In genomic region chr11:64183890-64184289, GRCh38 we compare ENCODE assay signal across 13 cellular contexts. TPM values are rescaled to one million over a fixed set of nuclear protein-coding genes. Genes with fewer than 3 reads are reported as not detected.
DNase-seq lines count a peak whose midpoint lies in the region; ATAC-seq, FAIRE-seq and TF ChIP-seq lines count a peak whose summit lies in the region.
"Had no signal": no experiment of that assay in that cellular context is flagged by ENCODE, and none has a peak within 500 bp of the region (broad histone marks: within the 10 kb centered on the region; RNA-seq: fewer than 3 reads in every experiment).

No MANE protein-coding gene starts in this region.

- DNase-seq in SK-N-SH = no peak
- no peak for DNase-seq in GM12878 (ENCODE audit: low read depth, low spot score)
- DNase-seq in nephron progenitor cell = no peak
- no peak for DNase-seq in NCI-H774 (lab: John Stamatoyannopoulos, UW)
- no peak for DNase-seq in NOMO-1 (lab: John Stamatoyannopoulos, UW; ENCODE audit: unreplicated experiment in 2 of 2)
- DNase-seq: DMS79, left colon, NCI-H226, upper lobe of right lung had no signal

- H3K4me2 ChIP-seq in SK-N-SH (peak overlapping the region; percentile 83), GM12878 (ENCODE audit: control insufficient read depth, insufficient read depth) (peak overlapping the region; percentile 98)

- H4K20me1 ChIP-seq in SK-N-SH (ENCODE audit: insufficient read depth) (peaks cover 6% of the 10 kb centered on the region; the same call in 1 of the 2 replicates), GM12878 (ENCODE audit: control insufficient read depth, insufficient read depth) (peaks cover 3% of the 10 kb centered on the region; the same call in 1 of the 2 replicates)

- CTCF ChIA-PET in SK-N-SH (lab: Yijun Ruan, JAX) (interaction anchor here (2.7 kb wide), 1 partner anchor 117 kb away, joined by 9 read pairs; no protein-coding TSS in a partner anchor), GM12878 (lab: Yijun Ruan, JAX) (interaction anchor here (0.8 to 2.1 kb wide), 3 partner anchors 68 to 183 kb away, joined by 4 to 9 read pairs (median 7); partner anchors contain the start of genes PRDX5 and TRMT112)

- ATAC-seq in SK-N-SH treated with all-trans-retinoic acid at 6 μM for 48 hours = no peak
- no peak for ATAC-seq in GM12878
- ATAC-seq in GM18858 (IDR thresholded peaks at IDR 0.05; ENCODE audit: unreplicated experiment) = no peak
- ATAC-seq: left colon, upper lobe of right lung had no signal

- H3K27me3 ChIP-seq in SK-N-SH (ENCODE audit: insufficient read depth) (no peaks in the 10 kb centered on the region), HUES64 (ENCODE audit: insufficient read depth, low read length) (no peaks in the 10 kb centered on the region), GM12878 (replicated peaks in 1 of 2; ENCODE audit: control insufficient read depth in 2 of 2, insufficient read depth in 2 of 2, low read length in 1 of 2) (no peaks in the 10 kb centered on the region)
- H3K27me3 ChIP-seq: upper lobe of right lung had no signal

- RAD21 ChIA-PET in GM12878 (lab: Charles Lee; ENCODE audit: unreplicated experiment) = interaction anchor here (0.9 to 2.5 kb wide), 3 partner anchors 22 to 198 kb away, joined by 3 to 32 read pairs (median 3); partner anchors contain the start of gene FERMT3

- TF ChIP-seq RAD21 in SK-N-SH (IDR thresholded peaks at IDR 0.05; ENCODE audit: low read length) (no peak), GM12878 (IDR thresholded peaks at IDR 0.05; ENCODE audit: insufficient read depth, low read depth, low read length) (no peak)

- BruUV-seq in GM12878 (replicated peaks; lab: Mats Ljungman, UMichigan) = no TSS peak

- peaks cover 45% of the 10 kb centered on the region for H3K4me1 Mint-ChIP-seq in nephron progenitor cell

- peak overlapping the region; percentile 42 for H3K4me3 Mint-ChIP-seq in nephron progenitor cell

- peaks cover 0 to 6% of the 10 kb centered on the region in 2 experiments for H3K36me3 ChIP-seq in SK-N-SH (replicated peaks in 1 of 2; ENCODE audit: control insufficient read depth in 1 of 2, insufficient read depth in 2 of 2, low read length in 1 of 2)
- peaks cover 17% of the 10 kb centered on the region for H3K36me3 ChIP-seq in HUES64 (ENCODE audit: insufficient read depth, low read length)
- H3K36me3 ChIP-seq in GM12878 (ENCODE audit: control insufficient read depth in 2 of 2, insufficient read depth in 2 of 2, low read length in 1 of 2) = no peaks in the 10 kb centered on the region
- H3K36me3 ChIP-seq: prostate gland, upper lobe of right lung had no signal

- SMC1A ChIA-PET in GM12878 (lab: Charles Lee; ENCODE audit: uncharacterized antibody, unreplicated experiment) = no interaction called here

- no peaks in the 10 kb centered on the region for H3K9me2 ChIP-seq in SK-N-SH

- H3K79me2 ChIP-seq in SK-N-SH (ENCODE audit: insufficient read depth) (peaks cover 39% of the 10 kb centered on the region), GM12878 (ENCODE audit: control insufficient read depth, insufficient read depth, low read length) (peaks cover 22% of the 10 kb centered on the region)

- no peaks in the 10 kb centered on the region for H3K27me3 Mint-ChIP-seq in nephron progenitor cell (ENCODE audit: low read depth, poor library complexity)

- H3K4me1 ChIP-seq in SK-N-SH (ENCODE audit: control insufficient read depth in 1 of 2, insufficient read depth in 2 of 2, low read depth in 1 of 2, low read length in 1 of 2) = peaks cover 14 to 31% of the 10 kb centered on the region in 2 experiments; a peak in 3 of 4 replicates
- H3K4me1 ChIP-seq in HUES64 (ENCODE audit: insufficient read depth, low read length) = peaks cover 10% of the 10 kb centered on the region
- peaks cover 20% of the 10 kb centered on the region for H3K4me1 ChIP-seq in GM12878 (ENCODE audit: control insufficient read depth, insufficient read depth, low read length)
- H3K4me1 ChIP-seq: prostate gland had no signal

- peak overlapping the region in 1 of 2 experiments; percentile 23; a peak in 1 of 4 replicates for H3K27ac ChIP-seq in SK-N-SH (ENCODE audit: low read depth in 2 of 2, low read length in 1 of 2)
- H3K27ac ChIP-seq in HUES64 (ENCODE audit: low read depth, low read length) = no peak overlapping the region
- H3K27ac ChIP-seq in GM12878 (ENCODE audit: control insufficient read depth, insufficient read depth) = peak overlapping the region; percentile 33; the same call in 1 of the 2 replicates

- no peak overlapping the region for H2AFZ ChIP-seq in SK-N-SH (ENCODE audit: low read depth)
- no peak overlapping the region for H2AFZ ChIP-seq in GM12878 (ENCODE audit: control insufficient read depth, low read depth, low read length)

- H3K9me3 Mint-ChIP-seq in nephron progenitor cell = no peaks in the 10 kb centered on the region

- H3K36me3 Mint-ChIP-seq in nephron progenitor cell (ENCODE audit: low read depth) = peaks cover 11% of the 10 kb centered on the region

- TF ChIP-seq CTCF in SK-N-SH (IDR thresholded peaks at IDR 0.05) (no peak), GM12878 (IDR thresholded peaks at IDR 0.05 in 2 of 3, conservative IDR thresholded peaks at IDR 0.05 in 1 of 3; ENCODE audit: control insufficient read depth in 2 of 3, extremely low read depth in 1 of 3, insufficient read depth in 1 of 3, low read depth in 3 of 3, low read length in 3 of 3) (no peak), nephron progenitor cell (IDR thresholded peaks at IDR 0.05) (no peak)

- no peak for FAIRE-seq in GM12878 (lab: Jason Lieb, UNC)

- no peak for TF ChIP-seq POLR2A in GM12878 (IDR thresholded peaks at IDR 0.05; ENCODE audit: low read depth, low read length)

- no peak overlapping the region for H3K4me3 ChIP-seq in SK-N-SH (ENCODE audit: low read depth in 2 of 2, low read length in 1 of 2)
- H3K4me3 ChIP-seq in HUES64 (ENCODE audit: low read length) = 0 out of 2 replicates have a peak overlapping the region, but pooled peaks have one; percentile 81
- peak overlapping the region; percentile 80; the same call in 1 of the 2 replicates for H3K4me3 ChIP-seq in GM12878

- H3K9ac ChIP-seq in SK-N-SH = no peak overlapping the region
- no peak overlapping the region for H3K9ac ChIP-seq in HUES64 (ENCODE audit: low read depth, low read length)
- H3K9ac ChIP-seq in GM12878 (ENCODE audit: control insufficient read depth, insufficient read depth, low read length) = peak overlapping the region; percentile 7; the same call in 1 of the 2 replicates

- TF ChIP-seq EP300 in SK-N-SH (IDR thresholded peaks at IDR 0.05; ENCODE audit: borderline replicate concordance in 1 of 2, low read depth in 1 of 2, low read length in 1 of 2) (no peak), GM12878 (IDR thresholded peaks at IDR 0.05; ENCODE audit: borderline replicate concordance in 1 of 2, control insufficient read depth in 1 of 2, low read depth in 2 of 2, low read length in 2 of 2) (no peak)

- intact Hi-C loops in GM12878 (cut with micrococcal nuclease; ENCODE audit: unreplicated experiment) = no loop called here

- peak overlapping the region; percentile 57 for H3K27ac Mint-ChIP-seq in nephron progenitor cell

- in situ Hi-C loops in GM12878 (cut with MboI) = no loop called here

- no peaks in the 10 kb centered on the region for H3K9me3 ChIP-seq in SK-N-SH
- no peaks in the 10 kb centered on the region for H3K9me3 ChIP-seq in HUES64 (ENCODE audit: insufficient read depth, low read depth, low read length)
- no peaks in the 10 kb centered on the region for H3K9me3 ChIP-seq in GM12878 (replicated peaks; ENCODE audit: control insufficient read depth, insufficient read depth, low read length)
- H3K9me3 ChIP-seq: prostate gland, upper lobe of right lung had no signal

- WGBS in SK-N-SH (ENCODE audit: low lambda C conversion rate) = 93% methylated on average over 7 of the region's 7 CpGs
- 85% methylated on average over 7 of the region's 7 CpGs for WGBS in HUES64
- 76% methylated on average over 6 of the region's 7 CpGs for WGBS in GM12878 (ENCODE audit: insufficient coverage, insufficient replicate concordance, low lambda C conversion rate, missing lambda C conversion rate)

- POLR2A ChIA-PET in SK-N-SH (lab: Yijun Ruan, JAX) (interaction anchor here (0.6 kb wide), 2 partner anchors 257 to 1303 kb away, joined by 3 read pairs; no protein-coding TSS in a partner anchor), GM12878 (lab: Charles Lee) (interaction anchor here (0.5 to 6.4 kb wide), 5 partner anchors 22 to 1387 kb away, joined by 3 to 68 read pairs (median 6); partner anchors contain the start of genes FERMT3, NUDT22 and TRPT1)

- peaks cover 22% of the 10 kb centered on the region for H3F3A ChIP-seq in SK-N-SH (replicated peaks; ENCODE audit: insufficient read depth)

RNA-seq across cellular contexts. Expression of gene STIP1, which starts 2.1 kb away (rescaled TPM):
- polyA plus RNA-seq in SK-N-SH (2012; rRNA removed) = 163 TPM in 2 replicates
- polyA plus RNA-seq in SK-N-SH (2012; cell fraction: cytosol; rRNA removed) = 133 and 154 TPM in 2 replicates
- 146 and 203 TPM in 2 replicates for polyA plus RNA-seq in SK-N-SH (2012; cell fraction: nucleus; rRNA removed)
- polyA plus RNA-seq in HUES64 (2013, experiment 1 of 2) = 262 TPM
- polyA plus RNA-seq in HUES64 (2013, experiment 2 of 2) = 239 TPM
- total RNA-seq in GM12878 (2013; cell fraction: nucleolus; rRNA removed) = 99.1 and 123 TPM in 2 replicates
- total RNA-seq in GM12878 (2014; rRNA removed) = 173 and 183 TPM in 2 replicates
- 167 and 186 TPM in 2 replicates for total RNA-seq in GM12878 (2014; rRNA removed; fragmentation: Illumina TruSeq; extraction: Trizol)
- 185 and 196 TPM in 2 replicates for total RNA-seq in GM12878 (2021)
- 78.6 TPM for polyA plus RNA-seq in GM12878 (2011; ENCODE audit: low read depth)
- 152 and 216 TPM in 2 replicates for polyA plus RNA-seq in GM12878 (2011; rRNA removed)
- 152 and 158 TPM in 2 replicates for polyA plus RNA-seq in GM12878 (2011; cell fraction: cytosol; rRNA removed)
- polyA plus RNA-seq in GM12878 (2011; cell fraction: nucleus; rRNA removed) = 128 and 194 TPM in 2 replicates
- polyA plus RNA-seq in GM12878 (2012) = 83.8 and 88.3 TPM in 2 replicates
- 205 and 213 TPM in 2 replicates for polyA plus RNA-seq in GM12878 (2014; fragmentation: Illumina TruSeq; extraction: Trizol)
- 10 to 100 TPM; 25.2 to 31.5 TPM for polyA plus RNA-seq in GM12878 (2014; fragmentation: Nextera tagmentation; extraction: Ambion mirVana)
- polyA plus RNA-seq in GM12878 (2014; rRNA removed) = 176 and 193 TPM in 2 replicates
- 100 to 1,000 TPM; 274 to 291 TPM for polyA plus RNA-seq in GM12878 (2016; fragmentation: Nextera tagmentation; extraction: Ambion mirVana)
- 164 and 250 TPM in 2 replicates for polyA minus RNA-seq in GM12878 (2011; rRNA and poly(A)+ RNA removed)
- polyA minus RNA-seq in GM12878 (2011; cell fraction: cytosol; rRNA and poly(A)+ RNA removed) = 80.9 and 104 TPM in 2 replicates
- polyA minus RNA-seq in GM12878 (2011; cell fraction: nucleus; rRNA and poly(A)+ RNA removed) = 66.7 and 118 TPM in 2 replicates

RNA-seq across cellular contexts. Expression of gene MACROD1, which starts 18.0 kb away (rescaled TPM):
- polyA plus RNA-seq in SK-N-SH (2012; rRNA removed) (48.3 and 49.1 TPM in 2 replicates), GM12878 (2011; rRNA removed) (1.4 and 1.5 TPM in 2 replicates), GM12878 (2014; fragmentation: Illumina TruSeq; extraction: Trizol) (2.7 and 5.7 TPM in 2 replicates), GM12878 (2014; fragmentation: Nextera tagmentation; extraction: Ambion mirVana) (1 to 10 TPM in 1 of 2 experiments, not detected in 1; 1.2 TPM), GM12878 (2014; rRNA removed) (14.1 and 22.7 TPM in 2 replicates), GM12878 (2016; fragmentation: Nextera tagmentation; extraction: Ambion mirVana) (10 to 100 TPM in 1 of 2 experiments, 1 to 10 TPM in 1; 8.6 to 11.3 TPM)
- polyA plus RNA-seq in SK-N-SH (2012; cell fraction: cytosol; rRNA removed) = 30.5 and 43.7 TPM in 2 replicates
- polyA plus RNA-seq in SK-N-SH (2012; cell fraction: nucleus; rRNA removed) = 84.7 and 105 TPM in 2 replicates
- 5.2 TPM for polyA plus RNA-seq in HUES64 (2013, experiment 1 of 2)
- 16.1 TPM for polyA plus RNA-seq in HUES64 (2013, experiment 2 of 2)
- total RNA-seq in GM12878 (2013; cell fraction: nucleolus; rRNA removed) = 5.7 and 6.1 TPM in 2 replicates
- total RNA-seq in GM12878 (2014; rRNA removed) (13.6 and 15.6 TPM in 2 replicates), GM12878 (2014; rRNA removed; fragmentation: Illumina TruSeq; extraction: Trizol) (9.0 and 11.3 TPM in 2 replicates), GM12878 (2021) (12.3 and 15.7 TPM in 2 replicates)
- 1.4 TPM for polyA plus RNA-seq in GM12878 (2011; ENCODE audit: low read depth)
- 2.1 and 2.5 TPM in 2 replicates for polyA plus RNA-seq in GM12878 (2011; cell fraction: cytosol; rRNA removed)
- polyA plus RNA-seq in GM12878 (2011; cell fraction: nucleus; rRNA removed) = 6.0 and 8.8 TPM in 2 replicates
- 4.9 and 6.1 TPM in 2 replicates for polyA plus RNA-seq in GM12878 (2012)
- polyA minus RNA-seq in GM12878 (2011; rRNA and poly(A)+ RNA removed) = 0.37 and 2.6 TPM in 2 replicates
- 3.5 and 6.4 TPM in 2 replicates for polyA minus RNA-seq in GM12878 (2011; cell fraction: cytosol; rRNA and poly(A)+ RNA removed)
- 2.2 and 2.4 TPM in 2 replicates for polyA minus RNA-seq in GM12878 (2011; cell fraction: nucleus; rRNA and poly(A)+ RNA removed)

RNA-seq across cellular contexts. Expression of gene FERMT3, which starts 22.6 kb away (rescaled TPM):
- polyA plus RNA-seq in SK-N-SH (2012; rRNA removed) (1.2 and 1.4 TPM in 2 replicates), GM12878 (2011; rRNA removed) (24.2 and 86.8 TPM in 2 replicates), GM12878 (2014; fragmentation: Illumina TruSeq; extraction: Trizol) (6.8 and 49.0 TPM in 2 replicates), GM12878 (2014; fragmentation: Nextera tagmentation; extraction: Ambion mirVana) (1 to 10 TPM; 2.0 to 9.2 TPM), GM12878 (2014; rRNA removed) (141 and 191 TPM in 2 replicates), GM12878 (2016; fragmentation: Nextera tagmentation; extraction: Ambion mirVana) (100 to 1,000 TPM; 198 to 207 TPM)
- 0.19 and 0.31 TPM in 2 replicates for polyA plus RNA-seq in SK-N-SH (2012; cell fraction: cytosol; rRNA removed)
- polyA plus RNA-seq in SK-N-SH (2012; cell fraction: nucleus; rRNA removed) = 5.5 and 7.4 TPM in 2 replicates
- polyA plus RNA-seq in HUES64 (2013, experiment 1 of 2) = 0.90 TPM
- polyA plus RNA-seq in HUES64 (2013, experiment 2 of 2) = 0.63 TPM
- total RNA-seq in GM12878 (2013; cell fraction: nucleolus; rRNA removed) = 61.4 and 74.8 TPM in 2 replicates
- total RNA-seq in GM12878 (2014; rRNA removed) (122 and 145 TPM in 2 replicates), GM12878 (2014; rRNA removed; fragmentation: Illumina TruSeq; extraction: Trizol) (44.4 and 47.3 TPM in 2 replicates), GM12878 (2021) (192 and 211 TPM in 2 replicates)
- 57.0 TPM for polyA plus RNA-seq in GM12878 (2011; ENCODE audit: low read depth)
- polyA plus RNA-seq in GM12878 (2011; cell fraction: cytosol; rRNA removed) = 97.0 and 110 TPM in 2 replicates
- polyA plus RNA-seq in GM12878 (2011; cell fraction: nucleus; rRNA removed) = 329 and 373 TPM in 2 replicates
- 92.1 and 115 TPM in 2 replicates for polyA plus RNA-seq in GM12878 (2012)
- polyA minus RNA-seq in GM12878 (2011; rRNA and poly(A)+ RNA removed) = 40.8 and 53.4 TPM in 2 replicates
- 38.1 and 44.0 TPM in 2 replicates for polyA minus RNA-seq in GM12878 (2011; cell fraction: cytosol; rRNA and poly(A)+ RNA removed)
- polyA minus RNA-seq in GM12878 (2011; cell fraction: nucleus; rRNA and poly(A)+ RNA removed) = 37.7 and 55.4 TPM in 2 replicates

RNA-seq across cellular contexts. Expression of gene TRPT1, which starts 42.1 kb away (rescaled TPM):
- polyA plus RNA-seq in SK-N-SH (2012; rRNA removed) = 61.5 and 62.4 TPM in 2 replicates
- 31.0 and 39.9 TPM in 2 replicates for polyA plus RNA-seq in SK-N-SH (2012; cell fraction: cytosol; rRNA removed)
- polyA plus RNA-seq in SK-N-SH (2012; cell fraction: nucleus; rRNA removed) = 222 and 331 TPM in 2 replicates
- 28.2 TPM for polyA plus RNA-seq in HUES64 (2013, experiment 1 of 2)
- polyA plus RNA-seq in HUES64 (2013, experiment 2 of 2) = 37.1 TPM
- total RNA-seq in GM12878 (2013; cell fraction: nucleolus; rRNA removed) = 29.8 and 33.1 TPM in 2 replicates
- total RNA-seq in GM12878 (2014; rRNA removed) = 39.0 and 43.1 TPM in 2 replicates
- 17.8 and 19.9 TPM in 2 replicates for total RNA-seq in GM12878 (2014; rRNA removed; fragmentation: Illumina TruSeq; extraction: Trizol)
- 37.7 and 39.2 TPM in 2 replicates for total RNA-seq in GM12878 (2021)
- 51.7 TPM for polyA plus RNA-seq in GM12878 (2011; ENCODE audit: low read depth)
- polyA plus RNA-seq in GM12878 (2011; rRNA removed) = 12.1 and 23.8 TPM in 2 replicates
- polyA plus RNA-seq in GM12878 (2011; cell fraction: cytosol; rRNA removed) = 46.6 and 51.8 TPM in 2 replicates
- polyA plus RNA-seq in GM12878 (2011; cell fraction: nucleus; rRNA removed) = 127 and 150 TPM in 2 replicates
- polyA plus RNA-seq in GM12878 (2012) = 58.6 and 62.0 TPM in 2 replicates
- 13.0 and 14.3 TPM in 2 replicates for polyA plus RNA-seq in GM12878 (2014; fragmentation: Illumina TruSeq; extraction: Trizol)
- polyA plus RNA-seq in GM12878 (2014; fragmentation: Nextera tagmentation; extraction: Ambion mirVana) = 10 to 100 TPM in 1 of 2 experiments, 1 to 10 TPM in 1; 7.1 to 21.3 TPM
- 42.0 and 43.7 TPM in 2 replicates for polyA plus RNA-seq in GM12878 (2014; rRNA removed)
- polyA plus RNA-seq in GM12878 (2016; fragmentation: Nextera tagmentation; extraction: Ambion mirVana) = 10 to 100 TPM; 49.9 to 63.0 TPM
- 17.3 and 43.3 TPM in 2 replicates for polyA minus RNA-seq in GM12878 (2011; rRNA and poly(A)+ RNA removed)
- 11.9 and 17.4 TPM in 2 replicates for polyA minus RNA-seq in GM12878 (2011; cell fraction: cytosol; rRNA and poly(A)+ RNA removed)
- 21.6 and 24.4 TPM in 2 replicates for polyA minus RNA-seq in GM12878 (2011; cell fraction: nucleus; rRNA and poly(A)+ RNA removed)

RNA-seq across cellular contexts. Expression of gene NUDT22, which starts 42.2 kb away (rescaled TPM):
- polyA plus RNA-seq in SK-N-SH (2012; rRNA removed) (72.7 and 74.0 TPM in 2 replicates), GM12878 (2011; rRNA removed) (21.2 and 38.5 TPM in 2 replicates), GM12878 (2014; fragmentation: Illumina TruSeq; extraction: Trizol) (6.0 and 17.0 TPM in 2 replicates), GM12878 (2014; fragmentation: Nextera tagmentation; extraction: Ambion mirVana) (10 to 100 TPM in 1 of 2 experiments, 1 to 10 TPM in 1; 6.7 to 20.9 TPM), GM12878 (2014; rRNA removed) (94.4 and 118 TPM in 2 replicates), GM12878 (2016; fragmentation: Nextera tagmentation; extraction: Ambion mirVana) (10 to 100 TPM; 95.8 to 99.2 TPM)
- polyA plus RNA-seq in SK-N-SH (2012; cell fraction: cytosol; rRNA removed) = 31.3 and 42.6 TPM in 2 replicates
- polyA plus RNA-seq in SK-N-SH (2012; cell fraction: nucleus; rRNA removed) = 150 and 256 TPM in 2 replicates
- 24.0 TPM for polyA plus RNA-seq in HUES64 (2013, experiment 1 of 2)
- polyA plus RNA-seq in HUES64 (2013, experiment 2 of 2) = 23.5 TPM
- 102 and 104 TPM in 2 replicates for total RNA-seq in GM12878 (2013; cell fraction: nucleolus; rRNA removed)
- total RNA-seq in GM12878 (2014; rRNA removed) (102 and 115 TPM in 2 replicates), GM12878 (2014; rRNA removed; fragmentation: Illumina TruSeq; extraction: Trizol) (31.0 and 37.7 TPM in 2 replicates), GM12878 (2021) (87.7 and 91.0 TPM in 2 replicates)
- 12.2 TPM for polyA plus RNA-seq in GM12878 (2011; ENCODE audit: low read depth)
- polyA plus RNA-seq in GM12878 (2011; cell fraction: cytosol; rRNA removed) = 53.8 and 85.1 TPM in 2 replicates
- polyA plus RNA-seq in GM12878 (2011; cell fraction: nucleus; rRNA removed) = 263 and 319 TPM in 2 replicates
- 55.3 and 55.6 TPM in 2 replicates for polyA plus RNA-seq in GM12878 (2012)
- polyA minus RNA-seq in GM12878 (2011; rRNA and poly(A)+ RNA removed) = 22.2 and 53.0 TPM in 2 replicates
- 34.4 and 40.9 TPM in 2 replicates for polyA minus RNA-seq in GM12878 (2011; cell fraction: cytosol; rRNA and poly(A)+ RNA removed)
- polyA minus RNA-seq in GM12878 (2011; cell fraction: nucleus; rRNA and poly(A)+ RNA removed) = 84.9 and 120 TPM in 2 replicates

Comparison
In these comparisons a context has a peak if more than half of its experiments do, and no peak if none do; other contexts are left out.
1. H3K4me3 ChIP-seq: peak in HUES64 (single experiment) and GM12878 (single experiment); none in SK-N-SH (0 of 2).